ENCODE assay signal across 10 cellular contexts in genomic region chr3:72951259-72951722, GRCh38. TPM values are rescaled to one million over a fixed set of nuclear protein-coding genes. Genes with fewer than 3 reads are reported as not detected.
DNase-seq lines count a peak whose midpoint lies in the region; ATAC-seq and TF ChIP-seq lines count a peak whose summit lies in the region.
"Had no signal": no experiment of that assay in that cellular context is flagged by ENCODE, and none has a peak within 500 bp of the region (broad histone marks: within the 10 kb centered on the region; RNA-seq: fewer than 3 reads in every experiment).

No MANE protein-coding gene starts in this region.

- H3K27me3 Mint-ChIP-seq in T-helper 17 cell = peaks cover 12% of the 10 kb centered on the region

- H3K4me1 Mint-ChIP-seq in T-helper 17 cell = no peaks in the 10 kb centered on the region

- no peak overlapping the region for H3K4me3 Mint-ChIP-seq in T-helper 17 cell

- H3K27ac ChIP-seq in substantia nigra (ENCODE audit: low read depth, low read length, poor library complexity, severe bottlenecking) = peak overlapping the region; percentile 90
- H3K27ac ChIP-seq: brain microvascular endothelial cell had no signal

- H3K27ac Mint-ChIP-seq in activated naive CD4-positive, alpha-beta T cell treated with anti-CD3 and anti-CD28 coated beads, Interleukin-2, amount 50 U/mL, for 72 hours = no peak overlapping the region
- no peak overlapping the region for H3K27ac Mint-ChIP-seq in T-helper 17 cell

- intact Hi-C loops in left ventricle myocardium superior (cut with micrococcal nuclease) = no loop called here

- ATAC-seq in activated naive CD4-positive, alpha-beta T cell treated with anti-CD3 and anti-CD28 coated beads, Interleukin-2, amount 50 U/mL, for 72 hours = peak; percentile 66 to 88
- ATAC-seq in HG02610 (IDR thresholded peaks at IDR 0.05; ENCODE audit: unreplicated experiment) (peak; percentile 72), T-helper 17 cell (peak; percentile 30), SK-N-SH treated with all-trans-retinoic acid at 6 μM for 48 hours (no peak), left ventricle myocardium superior (no peak)

- DNase-seq in activated naive CD4-positive, alpha-beta T cell treated with anti-CD3 and anti-CD28 coated beads, Interleukin-2, amount 50 U/mL, for 72 hours (ENCODE audit: low spot score in 2 of 2) = no peak
- no peak for DNase-seq in activated naive CD4-positive, alpha-beta T cell treated with anti-CD3 and anti-CD28 coated beads, Interleukin-2, amount 50 U/mL, for 16 hours
- DNase-seq in T-helper 17 cell = no peak
- no peak for DNase-seq in substantia nigra (lab: John Stamatoyannopoulos, UW)
- no peak for DNase-seq in left ventricle myocardium superior
- DNase-seq in stimulated activated CD4-positive, alpha-beta T cell treated with anti-CD3 and anti-CD28 coated beads, Interleukin-1b, Interleukin-23, amount 100 ng/mL, for 48 hours = no peak
- DNase-seq: activated CD4-positive, alpha-beta T cell treated with anti-CD3 and anti-CD28 coated beads, Interleukin-2, amount 50 U/mL, for 4 hours; brain microvascular endothelial cell had no signal

- H3K9me3 Mint-ChIP-seq in activated naive CD4-positive, alpha-beta T cell treated with anti-CD3 and anti-CD28 coated beads, Interleukin-2, amount 50 U/mL, for 72 hours = no peaks in the 10 kb centered on the region

- no peaks in the 10 kb centered on the region for H3K36me3 Mint-ChIP-seq in activated naive CD4-positive, alpha-beta T cell treated with anti-CD3 and anti-CD28 coated beads, Interleukin-2, amount 50 U/mL, for 72 hours
- no peaks in the 10 kb centered on the region for H3K36me3 Mint-ChIP-seq in T-helper 17 cell (ENCODE audit: low read depth)

- no peaks in the 10 kb centered on the region for H3K9me3 ChIP-seq in T-helper 17 cell (ENCODE audit: control insufficient read depth, low read length, poor library complexity, severe bottlenecking)

TF ChIP-seq in SK-N-SH treated with all-trans-retinoic acid at 6 μM for 48 hours, 23 proteins besides CTCF, POLR2A, EP300 and RAD21:
- TF ChIP-seq ZFP3 (CRISPR knock-in tag; IDR thresholded peaks at IDR 0.05) (no peak), BACH2 (CRISPR knock-in tag; IDR thresholded peaks at IDR 0.05; ENCODE audit: borderline replicate concordance) (no peak)

RNA-seq across cellular contexts. Expression of gene PPP4R2, which starts 45.3 kb away (rescaled TPM):
- total RNA-seq in activated naive CD4-positive, alpha-beta T cell treated with anti-CD3 and anti-CD28 coated beads, Interleukin-2, amount 50 U/mL, for 72 hours = 10 to 100 TPM; 69.4 to 85.7 TPM
- total RNA-seq in T-helper 17 cell (10 to 100 TPM; 60.1 to 65.1 TPM), left ventricle myocardium superior (53.1 TPM)

Comparison
In these comparisons a context has a peak if more than half of its experiments do, and no peak if none do; other contexts are left out.
1. ATAC-seq: peak in activated naive CD4-positive, alpha-beta T cell treated with anti-CD3 and anti-CD28 coated beads, Interleukin-2, amount 50 U/mL, for 72 hours (2 of 2), HG02610 (single experiment) and T-helper 17 cell (single experiment); none in SK-N-SH treated with all-trans-retinoic acid at 6 μM for 48 hours (single experiment) and left ventricle myocardium superior (single experiment).